In genomic region chr7:90701021-90701420, GRCh38 we compare ENCODE assay signal across 11 cellular contexts.
DNase-seq lines count a peak whose midpoint lies in the region; ATAC-seq and TF ChIP-seq lines count a peak whose summit lies in the region.
"Had no signal": no experiment of that assay in that cellular context is flagged by ENCODE, and none has a peak within 500 bp of the region (broad histone marks: within the 10 kb centered on the region; RNA-seq: fewer than 3 reads in every experiment).

No MANE protein-coding gene starts in this region.

- peak; percentile 73 for ATAC-seq in GM21723 (IDR thresholded peaks at IDR 0.05; ENCODE audit: unreplicated experiment)
- ATAC-seq: stimulated activated effector memory CD8-positive, alpha-beta T cell treated with anti-CD3 and anti-CD28 coated beads, Interleukin-12 subunit alpha, Interleukin-12 subunit beta, amount 100 ng/mL, for 72 hours had no signal

- H3K27ac ChIP-seq in OCI-LY7 (ENCODE audit: low read depth, low read length, poor library complexity, severe bottlenecking) (no peak overlapping the region), muscle layer of duodenum (ENCODE audit: low read length) (peak overlapping the region; percentile 61), ovary (no peak overlapping the region)
- H3K27ac ChIP-seq: hepatocyte had no signal

- intact Hi-C loops in OCI-LY7 (cut with micrococcal nuclease; ENCODE audit: unreplicated experiment) (loop anchor here (10.0 kb wide), 1 partner anchor 134 kb away; no protein-coding TSS in a partner anchor), ovary (cut with DNase I) (loop anchor here in 1 of 4 donors (10.0 kb wide), 1 partner anchor 106 kb away; the partner anchor contains the start of gene CDK14)

- no TSS peak for BruUV-seq in OCI-LY7 (replicated peaks; lab: Mats Ljungman, UMichigan)

- no peaks in the 10 kb centered on the region for H4K20me1 ChIP-seq in OCI-LY7 (ENCODE audit: insufficient read depth, low read length)

- no peak for TF ChIP-seq POLR2A in ovary (IDR thresholded peaks at IDR 0.05)

- POLR2A ChIA-PET in GM10248 (lab: Yijun Ruan, JAX), result no interaction called here
- POLR2A ChIA-PET in OCI-LY7 (lab: Charles Lee), result interaction anchor here (0.6 to 2.5 kb wide), 16 partner anchors 9 to 1137 kb away, joined by 3 to 15 read pairs (median 4); no protein-coding TSS in a partner anchor

- peak overlapping the region; percentile 61 for H3K4me3 ChIP-seq in OCI-LY7 (ENCODE audit: low read depth, low read length, poor library complexity, severe bottlenecking)
- H3K4me3 ChIP-seq in muscle layer of duodenum (ENCODE audit: low read depth in 1 of 2, low read length in 2 of 2), result peak overlapping the region; percentile 48 to 64
- H3K4me3 ChIP-seq in ovary, result no peak overlapping the region
- H3K4me3 ChIP-seq: hepatocyte had no signal

- H3K9me3 ChIP-seq in OCI-LY7 (ENCODE audit: low read length) (no peaks in the 10 kb centered on the region), muscle layer of duodenum (ENCODE audit: control insufficient read depth in 1 of 2, low read length in 2 of 2) (no peaks in the 10 kb centered on the region), ovary (no peaks in the 10 kb centered on the region)

- peak overlapping the region; percentile 74 for H3K4me2 ChIP-seq in OCI-LY7 (ENCODE audit: low read length)
- H3K4me2 ChIP-seq: hepatocyte had no signal

- no peaks in the 10 kb centered on the region for H3K79me2 ChIP-seq in OCI-LY7 (ENCODE audit: insufficient read depth, low read depth, low read length)

- H3K36me3 ChIP-seq in OCI-LY7 (ENCODE audit: insufficient read depth, low read length), result no peaks in the 10 kb centered on the region
- no peaks in the 10 kb centered on the region for H3K36me3 ChIP-seq in muscle layer of duodenum (ENCODE audit: control insufficient read depth in 1 of 2, insufficient read depth in 2 of 2, low read length in 2 of 2)
- no peaks in the 10 kb centered on the region for H3K36me3 ChIP-seq in ovary

- H3K27me3 ChIP-seq in muscle layer of duodenum (ENCODE audit: low read depth, low read length), result no peaks in the 10 kb centered on the region
- no peaks in the 10 kb centered on the region for H3K27me3 ChIP-seq in ovary
- H3K27me3 ChIP-seq: hepatocyte had no signal

- H3K4me1 ChIP-seq in OCI-LY7 (ENCODE audit: insufficient read depth, low read length, poor library complexity, severe bottlenecking) (peaks cover 10% of the 10 kb centered on the region), muscle layer of duodenum (ENCODE audit: control insufficient read depth in 1 of 2, insufficient read depth in 2 of 2, low read length in 2 of 2) (peaks cover 4 to 17% of the 10 kb centered on the region in 2 donors), ovary (ENCODE audit: insufficient read depth) (no peaks in the 10 kb centered on the region)

- peak overlapping the region; percentile 97 for H2AFZ ChIP-seq in OCI-LY7 (ENCODE audit: low read length)
- H2AFZ ChIP-seq: hepatocyte had no signal

- DNase-seq in GM10248 (ENCODE audit: extremely low spot score), result peak; percentile 15
- no peak for DNase-seq in OCI-LY7 (ENCODE audit: low spot score)
- no peak for DNase-seq in ovary
- no peak for DNase-seq in NCI-H510A (lab: John Stamatoyannopoulos, UW)
- no peak for DNase-seq in amniotic stem cell (lab: John Stamatoyannopoulos, UW)
- no peak for DNase-seq in A172 (ENCODE audit: low spot score)
- DNase-seq: DMS53 had no signal

- CTCF ChIA-PET in GM10248 (lab: Yijun Ruan, JAX) (interaction anchor here (0.8 to 4.0 kb wide), 8 partner anchors 9 to 343 kb away, joined by 3 to 37 read pairs (median 4); no protein-coding TSS in a partner anchor), OCI-LY7 (lab: Charles Lee; ENCODE audit: unreplicated experiment) (interaction anchor here (1.0 kb wide), 1 partner anchor 336 kb away, joined by 3 read pairs; no protein-coding TSS in a partner anchor)

- H3K9me2 ChIP-seq in OCI-LY7 (ENCODE audit: insufficient read depth, low read length), result no peaks in the 10 kb centered on the region

- WGBS in ovary, 3 donors, result 14 to 31% (median 24%) methylated on average over 3 of the region's 3 CpGs

- TF ChIP-seq CTCF in GM10248 (IDR thresholded peaks at IDR 0.05; ENCODE audit: control extremely low read depth, extremely low read depth, low read depth, missing control alignments), result no peak
- TF ChIP-seq CTCF in OCI-LY7 (conservative IDR thresholded peaks at IDR 0.05; ENCODE audit: low read length), result no peak
- TF ChIP-seq CTCF in ovary (IDR thresholded peaks at IDR 0.05), result no peak

- no peak for TF ChIP-seq EP300 in ovary (IDR thresholded peaks at IDR 0.05)
